15 cellular contexts compared by ENCODE assay signal in genomic region chr3:169215953-169216352, GRCh38.
DNase-seq lines count a peak whose midpoint lies in the region; ATAC-seq and TF ChIP-seq lines count a peak whose summit lies in the region.
"Had no signal": no experiment of that assay in that cellular context is flagged by ENCODE, and none has a peak within 500 bp of the region (broad histone marks: within the 10 kb centered on the region; RNA-seq: fewer than 3 reads in every experiment).

No MANE protein-coding gene starts in this region.

- intact Hi-C loops in left ventricle myocardium inferior (cut with micrococcal nuclease) (no loop called here), Right ventricle myocardium inferior (cut with DNase I) (loop anchor here (5.0 kb wide), 2 partner anchors 171 to 446 kb away; partner anchors contain the start of gene MECOM)

- H3K27ac ChIP-seq in left ventricle myocardium inferior (replicated peaks), result peak overlapping the region; percentile 9
- H3K27ac ChIP-seq: BLaER1 treated with 17β-estradiol and CSF1 and Interleukin-3, amounts not matched to agents 10 nM and 100 nM had no signal

- peaks cover 11% of the 10 kb centered on the region for H3K4me1 ChIP-seq in left ventricle myocardium inferior
- H3K4me1 ChIP-seq: BLaER1 treated with 17β-estradiol and CSF1 and Interleukin-3, amounts not matched to agents 10 nM and 100 nM had no signal

- H3K27me3 ChIP-seq in left ventricle myocardium inferior (ENCODE audit: low read depth), result no peaks in the 10 kb centered on the region
- H3K27me3 ChIP-seq: BLaER1 treated with 17β-estradiol and CSF1 and Interleukin-3, amounts not matched to agents 10 nM and 100 nM had no signal

- TF ChIP-seq CTCF in left ventricle myocardium inferior (IDR thresholded peaks at IDR 0.05; ENCODE audit: borderline replicate concordance) (no peak), cardiac fibroblast (IDR thresholded peaks at IDR 0.05; ENCODE audit: low read depth, low read length) (no peak), fibroblast of mammary gland (conservative IDR thresholded peaks at IDR 0.05; ENCODE audit: control insufficient read depth, insufficient read depth, low read depth, low read length) (no peak), GM10266 (IDR thresholded peaks at IDR 0.05; ENCODE audit: control insufficient read depth, insufficient read depth, low read depth, missing control alignments) (no peak)

- no peak overlapping the region for H3K4me3 ChIP-seq in left ventricle myocardium inferior
- no peak overlapping the region for H3K4me3 ChIP-seq in cardiac fibroblast (replicated peaks in 1 of 2; ENCODE audit: low read depth in 2 of 2, low read length in 2 of 2)
- H3K4me3 ChIP-seq in fibroblast of mammary gland (ENCODE audit: control insufficient read depth, low read depth, low read length), result no peak overlapping the region
- H3K4me3 ChIP-seq: BLaER1 treated with 17β-estradiol and CSF1 and Interleukin-3, amounts not matched to agents 10 nM and 100 nM; GM12878; GM23338 had no signal

- H3K36me3 ChIP-seq in left ventricle myocardium inferior, result no peaks in the 10 kb centered on the region
- H3K36me3 ChIP-seq: BLaER1 treated with 17β-estradiol and CSF1 and Interleukin-3, amounts not matched to agents 10 nM and 100 nM had no signal

- no peaks in the 10 kb centered on the region for H3K9me3 ChIP-seq in left ventricle myocardium inferior (replicated peaks)
- H3K9me3 ChIP-seq: BLaER1 treated with 17β-estradiol and CSF1 and Interleukin-3, amounts not matched to agents 10 nM and 100 nM had no signal

- DNase-seq in left ventricle myocardium inferior (no peak), Right ventricle myocardium inferior (ENCODE audit: missing footprints) (no peak), cardiac fibroblast (ENCODE audit: low read depth in 2 of 2) (peak; percentile 33 to 37), fibroblast of mammary gland (ENCODE audit: low read depth) (peak; percentile 3), GM10266 (ENCODE audit: extremely low spot score) (no peak), NOMO-1 treated with DMSO at 0.1 percent for 48 hours (lab: John Stamatoyannopoulos, UW; ENCODE audit: unreplicated experiment) (no peak), NCI-H1092 treated with DMSO at 0.1 percent for 48 hours (lab: John Stamatoyannopoulos, UW) (no peak)
- DNase-seq: 8988T; Calu3; CD4-positive, CD25-positive, alpha-beta regulatory T cell; DMS 273 treated with DMSO at 0.1 percent for 48 hours; H9 had no signal

- no peak for ATAC-seq in Right ventricle myocardium inferior
- ATAC-seq: GM12878, GM23338 had no signal

Comparison
In these comparisons a context has a peak if more than half of its experiments do, and no peak if none do; other contexts are left out.
1. DNase-seq: peak in cardiac fibroblast (2 of 2) and fibroblast of mammary gland (single experiment); none in left ventricle myocardium inferior (single experiment), Right ventricle myocardium inferior (single experiment), GM10266 (single experiment), NOMO-1 treated with DMSO at 0.1 percent for 48 hours (single experiment) and NCI-H1092 treated with DMSO at 0.1 percent for 48 hours (single experiment).